In genomic region chr1:10596780-10597179, GRCh38 we compare ENCODE assay signal across 23 cellular contexts.
DNase-seq lines count a peak whose midpoint lies in the region; ATAC-seq, FAIRE-seq and TF ChIP-seq lines count a peak whose summit lies in the region.
"Had no signal": no experiment of that assay in that cellular context is flagged by ENCODE, and none has a peak within 500 bp of the region (broad histone marks: within the 10 kb centered on the region; RNA-seq: fewer than 3 reads in every experiment).

No MANE protein-coding gene starts in this region.

- H3K9me2 ChIP-seq in hepatocyte (replicated peaks; ENCODE audit: insufficient read depth) = no peaks in the 10 kb centered on the region

- H3K9me3 ChIP-seq in liver (ENCODE audit: control insufficient read depth in 4 of 4, low read length in 3 of 4) (no peaks in the 10 kb centered on the region), HepG2 (ENCODE audit: low read length) (no peaks in the 10 kb centered on the region), hepatocyte (ENCODE audit: low read depth) (no peaks in the 10 kb centered on the region), neural progenitor cell (ENCODE audit: low read depth) (no peaks in the 10 kb centered on the region), body of pancreas (no peaks in the 10 kb centered on the region)
- H3K9me3 ChIP-seq: BLaER1 treated with 17β-estradiol and CSF1 and Interleukin-3, amounts not matched to agents 10 nM and 100 nM had no signal

- H3K4me2 ChIP-seq in HepG2 (ENCODE audit: low read depth, low read length) (no peak overlapping the region), hepatocyte (peak overlapping the region; percentile 55), neural progenitor cell (no peak overlapping the region)
- H3K4me2 ChIP-seq: GM23338 had no signal

- no peak overlapping the region for H3K27ac Mint-ChIP-seq in neural progenitor cell
- H3K27ac Mint-ChIP-seq: B cell; CD4-positive, CD25-positive, alpha-beta regulatory T cell; CD8-positive, alpha-beta memory T cell; GM23338 had no signal

- intact Hi-C loops in HepG2 (cut with micrococcal nuclease; ENCODE audit: unreplicated experiment) (loop anchor here (5.0 to 10.0 kb wide), 2 partner anchors 82 to 749 kb away; no protein-coding TSS in a partner anchor), body of pancreas (cut with DNase I) (no loop called here)

- H2AFZ ChIP-seq in HepG2 (ENCODE audit: low read length) = no peak overlapping the region
- no peak overlapping the region for H2AFZ ChIP-seq in hepatocyte
- no peak overlapping the region for H2AFZ ChIP-seq in neural progenitor cell (replicated peaks)
- H2AFZ ChIP-seq: GM23338 had no signal

- no peaks in the 10 kb centered on the region; the same call in 1 of the 2 replicates for H4K20me1 ChIP-seq in HepG2 (ENCODE audit: insufficient read depth, low read length)
- H4K20me1 ChIP-seq in hepatocyte (ENCODE audit: insufficient read depth, poor library complexity, severe bottlenecking) = peaks cover 2% of the 10 kb centered on the region
- H4K20me1 ChIP-seq in neural progenitor cell (ENCODE audit: low read depth) = peaks cover 52% of the 10 kb centered on the region

- peaks cover 68% of the 10 kb centered on the region for H3K4me1 Mint-ChIP-seq in neural progenitor cell

- no peaks in the 10 kb centered on the region for H3K36me3 ChIP-seq in liver (ENCODE audit: control insufficient read depth in 4 of 4, insufficient read depth in 3 of 4, low read depth in 1 of 4, low read length in 3 of 4)
- peaks cover 0 to 6% of the 10 kb centered on the region in 2 experiments; a peak in 2 of 5 replicates for H3K36me3 ChIP-seq in HepG2 (replicated peaks in 1 of 2; ENCODE audit: control insufficient read depth in 1 of 2, insufficient read depth in 2 of 2, low read length in 2 of 2)
- no peaks in the 10 kb centered on the region for H3K36me3 ChIP-seq in hepatocyte (replicated peaks; ENCODE audit: insufficient read depth, low read depth)
- no peaks in the 10 kb centered on the region for H3K36me3 ChIP-seq in neural progenitor cell
- H3K36me3 ChIP-seq in body of pancreas (replicated peaks in 1 of 2; ENCODE audit: insufficient read depth in 1 of 2, low read depth in 2 of 2) = no peaks in the 10 kb centered on the region

- no peak for DNase-seq in HepG2 (ENCODE audit: low spot score)
- no peak for DNase-seq in RWPE1 (ENCODE audit: low spot score)
- DNase-seq in hepatocyte (ENCODE audit: low spot score) = no peak
- no peak for DNase-seq in NOMO-1 (lab: John Stamatoyannopoulos, UW; ENCODE audit: unreplicated experiment in 2 of 2)
- DNase-seq in neural progenitor cell (ENCODE audit: low spot score) = no peak
- DNase-seq in body of pancreas = no peak
- DNase-seq: 8988T; CD4-positive, CD25-positive, alpha-beta regulatory T cell; CD8-positive, alpha-beta memory T cell; COR-L47; DMS 273 treated with DMSO at 0.1 percent for 48 hours; DMS53; DND-41; EL; HCEC 1CT had no signal

- TF ChIP-seq POLR2A in HepG2 (IDR thresholded peaks at IDR 0.05; ENCODE audit: insufficient read depth in 1 of 2, low read depth in 2 of 2, low read length in 2 of 2) (no peak), body of pancreas (IDR thresholded peaks at IDR 0.05) (no peak)

- no peaks in the 10 kb centered on the region for H3K36me3 Mint-ChIP-seq in neural progenitor cell

- H3F3A ChIP-seq in neural progenitor cell (ENCODE audit: low read depth) = peaks cover 19% of the 10 kb centered on the region

- no peak overlapping the region for H3K4me3 Mint-ChIP-seq in neural progenitor cell
- H3K4me3 Mint-ChIP-seq: B cell; CD4-positive, CD25-positive, alpha-beta regulatory T cell; CD8-positive, alpha-beta memory T cell; GM23338 had no signal

- TF ChIP-seq CTCF in liver (IDR thresholded peaks at IDR 0.05; ENCODE audit: low read depth, low read length, missing input control) = no peak
- TF ChIP-seq CTCF in HepG2 (CRISPR knock-in tag; IDR thresholded peaks at IDR 0.05) = no peak
- TF ChIP-seq CTCF in RWPE1 (conservative IDR thresholded peaks at IDR 0.05; ENCODE audit: low read depth) = no peak
- TF ChIP-seq CTCF in hepatocyte (IDR thresholded peaks at IDR 0.05; ENCODE audit: poor library complexity) = no peak
- TF ChIP-seq CTCF in neural progenitor cell (IDR thresholded peaks at IDR 0.05) = no peak
- TF ChIP-seq CTCF in body of pancreas (IDR thresholded peaks at IDR 0.05) = no peak

- BruUV-seq in HepG2 (replicated peaks; lab: Mats Ljungman, UMichigan) = no TSS peak

- no peaks in the 10 kb centered on the region for H3K9me3 Mint-ChIP-seq in neural progenitor cell
- H3K9me3 Mint-ChIP-seq: CD4-positive, CD25-positive, alpha-beta regulatory T cell; CD8-positive, alpha-beta memory T cell; GM23338 had no signal

- POLR2A ChIA-PET in HepG2 (lab: Yijun Ruan, JAX) = no interaction called here
- POLR2A ChIA-PET in RWPE1 (lab: Yijun Ruan, JAX; ENCODE audit: low non-redundant PET) = no interaction called here

- H3K9ac ChIP-seq in liver (ENCODE audit: low read depth in 1 of 2, low read length in 2 of 2) (no peak overlapping the region), HepG2 (ENCODE audit: insufficient read depth, low read depth, low read length) (no peak overlapping the region), neural progenitor cell (no peak overlapping the region)
- H3K9ac ChIP-seq: BLaER1 treated with 17β-estradiol and CSF1 and Interleukin-3, amounts not matched to agents 10 nM and 100 nM had no signal

- no peak for ATAC-seq in HepG2
- ATAC-seq in HG03159 (IDR thresholded peaks at IDR 0.05; ENCODE audit: unreplicated experiment) = no peak
- ATAC-seq in body of pancreas = no peak
- ATAC-seq: GM23338, K562 had no signal

- H3K4me3 ChIP-seq in liver (ENCODE audit: low read depth in 1 of 3, low read length in 3 of 3) (no peak overlapping the region), HepG2 (replicated peaks in 1 of 3; ENCODE audit: insufficient read depth in 1 of 3, low read depth in 2 of 3, low read length in 3 of 3) (no peak overlapping the region), hepatocyte (no peak overlapping the region), neural progenitor cell (no peak overlapping the region), body of pancreas (no peak overlapping the region)
- H3K4me3 ChIP-seq: BLaER1 treated with 17β-estradiol and CSF1 and Interleukin-3, amounts not matched to agents 10 nM and 100 nM; GM23338; K562 had no signal

- CTCF ChIA-PET in HepG2 (lab: Yijun Ruan, JAX; ENCODE audit: low intra/inter-chr PET ratio, low total read pairs) (no interaction called here), RWPE1 (lab: Yijun Ruan, JAX) (interaction anchor here (0.7 kb wide), 2 partner anchors 60 to 366 kb away, joined by 3 read pairs; no protein-coding TSS in a partner anchor)

- TF ChIP-seq EP300 in HepG2 (IDR thresholded peaks at IDR 0.05; ENCODE audit: low read depth in 2 of 2, low read length in 2 of 2) = no peak
- no peak for TF ChIP-seq EP300 in HepG2 (CRISPR knock-in tag; IDR thresholded peaks at IDR 0.05; ENCODE audit: borderline replicate concordance)

- no peak for FAIRE-seq in HepG2 (lab: Jason Lieb, UNC)
- FAIRE-seq: GM12891, H54, K562 had no signal

- in situ Hi-C loops in HepG2 (cut with HindIII; ENCODE audit: extremely low pct_ligation_motif_present, low pct_unique_long_range_greater_than_20kb) = no loop called here

- H3K79me2 ChIP-seq in HepG2 (ENCODE audit: insufficient read depth, low read length) (no peaks in the 10 kb centered on the region), hepatocyte (peaks cover 6% of the 10 kb centered on the region), neural progenitor cell (ENCODE audit: low read depth) (peaks cover 4% of the 10 kb centered on the region)

- WGBS in liver = 64% methylated on average over 6 of the region's 6 CpGs
- WGBS in HepG2 (ENCODE audit: low lambda C conversion rate) = 94% methylated on average over 6 of the region's 6 CpGs
- WGBS in hepatocyte (ENCODE audit: low lambda C conversion rate, missing lambda C conversion rate) = 56% methylated on average over 6 of the region's 6 CpGs
- WGBS in body of pancreas, 2 donors = 85 to 91% methylated on average over 6 of the region's 6 CpGs

- no peaks in the 10 kb centered on the region for H3K27me3 ChIP-seq in liver (ENCODE audit: control insufficient read depth in 4 of 4, insufficient read depth in 4 of 4, low read length in 3 of 4)
- H3K27me3 ChIP-seq in HepG2 (ENCODE audit: control insufficient read depth in 1 of 2, insufficient read depth in 2 of 2, low read length in 2 of 2) = no peaks in the 10 kb centered on the region
- H3K27me3 ChIP-seq in hepatocyte = no peaks in the 10 kb centered on the region
- no peaks in the 10 kb centered on the region for H3K27me3 ChIP-seq in neural progenitor cell
- H3K27me3 ChIP-seq in body of pancreas = no peaks in the 10 kb centered on the region
- H3K27me3 ChIP-seq: BLaER1 treated with 17β-estradiol and CSF1 and Interleukin-3, amounts not matched to agents 10 nM and 100 nM had no signal

- H3K4me1 ChIP-seq in liver (ENCODE audit: control insufficient read depth in 4 of 4, insufficient read depth in 4 of 4, low read length in 3 of 4) = peaks cover 9 to 30% (median 14%) of the 10 kb centered on the region in 4 donors
- peaks cover 47% of the 10 kb centered on the region for H3K4me1 ChIP-seq in HepG2 (ENCODE audit: insufficient read depth, low read length)
- H3K4me1 ChIP-seq in hepatocyte (ENCODE audit: insufficient read depth) = peaks cover 60% of the 10 kb centered on the region
- peaks cover 45% of the 10 kb centered on the region for H3K4me1 ChIP-seq in neural progenitor cell
- peaks cover 44% of the 10 kb centered on the region for H3K4me1 ChIP-seq in body of pancreas

- TF ChIP-seq RAD21 in liver (IDR thresholded peaks at IDR 0.05) = no peak
- no peak for TF ChIP-seq RAD21 in HepG2 (CRISPR knock-in tag; IDR thresholded peaks at IDR 0.05)

- H3K27me3 Mint-ChIP-seq in neural progenitor cell (ENCODE audit: insufficient read depth, low read depth) = peaks cover 2% of the 10 kb centered on the region
- H3K27me3 Mint-ChIP-seq: B cell; CD4-positive, CD25-positive, alpha-beta regulatory T cell; CD8-positive, alpha-beta memory T cell had no signal

- no peak overlapping the region for H3K27ac ChIP-seq in liver (ENCODE audit: low read depth in 1 of 2, low read length in 2 of 2)
- H3K27ac ChIP-seq in HepG2 (ENCODE audit: extremely low read length, insufficient read depth, low read length) = no peak overlapping the region
- peak overlapping the region; percentile 43; the same call in 1 of the 2 replicates for H3K27ac ChIP-seq in RWPE1
- H3K27ac ChIP-seq in hepatocyte = peak overlapping the region; percentile 62
- H3K27ac ChIP-seq in neural progenitor cell = no peak overlapping the region
- H3K27ac ChIP-seq in body of pancreas = no peak overlapping the region
- H3K27ac ChIP-seq: BLaER1 treated with 17β-estradiol and CSF1 and Interleukin-3, amounts not matched to agents 10 nM and 100 nM had no signal

TF ChIP-seq in liver, 16 proteins besides CTCF, POLR2A, EP300 and RAD21:
- TF ChIP-seq NR2F2 (IDR thresholded peaks at IDR 0.05) (peak; percentile 63), JUND (IDR thresholded peaks at IDR 0.05) (no peak), HNF4G (IDR thresholded peaks at IDR 0.05) (no peak)

TF ChIP-seq in HepG2, 621 proteins besides CTCF, POLR2A, EP300 and RAD21 (continues in another document):
- TF ChIP-seq ZFAT (CRISPR knock-in tag; conservative IDR thresholded peaks at IDR 0.05) (no peak), ZNF747 (CRISPR knock-in tag; IDR thresholded peaks at IDR 0.05; ENCODE audit: borderline replicate concordance) (no peak)

Comparison
In these comparisons a context has a peak if more than half of its experiments do, and no peak if none do; other contexts are left out.
1. H3K27ac ChIP-seq: peak in RWPE1 (single experiment) and hepatocyte (single experiment); none in liver (0 of 2), HepG2 (single experiment), neural progenitor cell (single experiment) and body of pancreas (0 of 4).